Comparison of ENCODE assay signal across 14 cellular contexts in genomic region chr9:126366366-126367011, GRCh38. TPM values are rescaled to one million over a fixed set of nuclear protein-coding genes. Genes with fewer than 3 reads are reported as not detected.
DNase-seq lines count a peak whose midpoint lies in the region; ATAC-seq and TF ChIP-seq lines count a peak whose summit lies in the region.
"Had no signal": no experiment of that assay in that cellular context is flagged by ENCODE, and none has a peak within 500 bp of the region (broad histone marks: within the 10 kb centered on the region; RNA-seq: fewer than 3 reads in every experiment).

No MANE protein-coding gene starts in this region.

- H3K9me3 Mint-ChIP-seq in activated naive CD8-positive, alpha-beta T cell treated with anti-CD3 and anti-CD28 coated beads for 36 hours = peaks cover 6% of the 10 kb centered on the region
- H3K9me3 Mint-ChIP-seq in activated naive CD8-positive, alpha-beta T cell treated with anti-CD3 and anti-CD28 coated beads, Interleukin-2, amount 50 U/mL, for 24 hours = peaks cover 14% of the 10 kb centered on the region
- no peaks in the 10 kb centered on the region for H3K9me3 Mint-ChIP-seq in type B pancreatic cell
- H3K9me3 Mint-ChIP-seq in HFFc6 = peaks cover 20% of the 10 kb centered on the region

- WGBS in esophagus squamous epithelium, 2 donors = 39 to 68% methylated on average over 13 of the region's 13 CpGs

- peak in 1 of 4 donors; percentile 23 for TF ChIP-seq POLR2A in esophagus squamous epithelium (IDR thresholded peaks at IDR 0.05)

- no peak for DNase-seq in activated naive CD8-positive, alpha-beta T cell treated with anti-CD3 and anti-CD28 coated beads for 36 hours
- no peak for DNase-seq in activated naive CD8-positive, alpha-beta T cell treated with anti-CD3 and anti-CD28 coated beads, Interleukin-2, amount 50 U/mL, for 24 hours
- DNase-seq in esophagus squamous epithelium (lab: John Stamatoyannopoulos, UW) (no peak), mucosa of descending colon (peak in 2 of 3 donors; percentile 65 to 68), type B pancreatic cell (ENCODE audit: extremely low spot score, unreplicated experiment) (no peak), HFFc6 (no peak), WERI-Rb-1 (no peak)
- DNase-seq: ACHN; activated naive CD4-positive, alpha-beta T cell treated with anti-CD3 and anti-CD28 coated beads, Interleukin-2, amount 50 U/mL, for 16 hours; DMS153; foreskin melanocyte; NCI-H526; SHP77 treated with DMSO at 0.1 percent for 48 hours had no signal

- H3K4me1 Mint-ChIP-seq in activated naive CD8-positive, alpha-beta T cell treated with anti-CD3 and anti-CD28 coated beads for 36 hours = peaks cover 6% of the 10 kb centered on the region
- H3K4me1 Mint-ChIP-seq in activated naive CD8-positive, alpha-beta T cell treated with anti-CD3 and anti-CD28 coated beads, Interleukin-2, amount 50 U/mL, for 24 hours = no peaks in the 10 kb centered on the region
- H3K4me1 Mint-ChIP-seq in type B pancreatic cell (ENCODE audit: unreplicated experiment) (peaks cover 27% of the 10 kb centered on the region), HFFc6 (ENCODE audit: low read depth) (peaks cover 12% of the 10 kb centered on the region)

- H3K27ac ChIP-seq in esophagus squamous epithelium = peak overlapping the region in 3 of 4 donors; percentile 60 to 85 (median 73)
- H3K27ac ChIP-seq in WERI-Rb-1 = no peak overlapping the region

- ATAC-seq in activated naive CD8-positive, alpha-beta T cell treated with anti-CD3 and anti-CD28 coated beads, Interleukin-2, amount 50 U/mL, for 24 hours = no peak
- ATAC-seq in mucosa of descending colon (peak; percentile 32), GM21390 (IDR thresholded peaks at IDR 0.05; ENCODE audit: unreplicated experiment) (no peak)

- H3K27me3 ChIP-seq in esophagus squamous epithelium (no peaks in the 10 kb centered on the region), WERI-Rb-1 (ENCODE audit: insufficient read depth, low read depth, severe bottlenecking) (no peaks in the 10 kb centered on the region)

- H3K4me3 ChIP-seq in esophagus squamous epithelium (peak overlapping the region in 1 of 4 donors; percentile 13), mucosa of descending colon (no peak overlapping the region), WERI-Rb-1 (ENCODE audit: low read depth, low read length) (no peak overlapping the region)

- no peak for TF ChIP-seq CTCF in esophagus squamous epithelium (IDR thresholded peaks at IDR 0.05)
- no peak for TF ChIP-seq CTCF in mucosa of descending colon (IDR thresholded peaks at IDR 0.05)
- TF ChIP-seq CTCF in type B pancreatic cell (conservative IDR thresholded peaks at IDR 0.05) = no peak
- no peak for TF ChIP-seq CTCF in HFFc6 (IDR thresholded peaks at IDR 0.05)
- TF ChIP-seq CTCF in WERI-Rb-1 (IDR thresholded peaks at IDR 0.05; ENCODE audit: low read depth, low read length) = no peak

- H3K4me3 Mint-ChIP-seq in activated naive CD8-positive, alpha-beta T cell treated with anti-CD3 and anti-CD28 coated beads for 36 hours = no peak overlapping the region
- no peak overlapping the region for H3K4me3 Mint-ChIP-seq in activated naive CD8-positive, alpha-beta T cell treated with anti-CD3 and anti-CD28 coated beads, Interleukin-2, amount 50 U/mL, for 24 hours
- H3K4me3 Mint-ChIP-seq in type B pancreatic cell = no peak overlapping the region
- no peak overlapping the region for H3K4me3 Mint-ChIP-seq in HFFc6

- no peaks in the 10 kb centered on the region for H3K27me3 Mint-ChIP-seq in activated naive CD8-positive, alpha-beta T cell treated with anti-CD3 and anti-CD28 coated beads for 36 hours
- H3K27me3 Mint-ChIP-seq in activated naive CD8-positive, alpha-beta T cell treated with anti-CD3 and anti-CD28 coated beads, Interleukin-2, amount 50 U/mL, for 24 hours = no peaks in the 10 kb centered on the region
- no peaks in the 10 kb centered on the region for H3K27me3 Mint-ChIP-seq in type B pancreatic cell
- peaks cover 4% of the 10 kb centered on the region for H3K27me3 Mint-ChIP-seq in HFFc6 (ENCODE audit: insufficient read depth)

- H3K9me3 ChIP-seq in esophagus squamous epithelium (peaks cover 0 to 14% (median 12%) of the 10 kb centered on the region in 3 donors), mucosa of descending colon (peaks cover 11% of the 10 kb centered on the region), WERI-Rb-1 (ENCODE audit: severe bottlenecking) (peaks cover 4% of the 10 kb centered on the region)

- H3K27ac Mint-ChIP-seq in activated naive CD8-positive, alpha-beta T cell treated with anti-CD3 and anti-CD28 coated beads for 36 hours = peak overlapping the region; percentile 47
- no peak overlapping the region for H3K27ac Mint-ChIP-seq in activated naive CD8-positive, alpha-beta T cell treated with anti-CD3 and anti-CD28 coated beads, Interleukin-2, amount 50 U/mL, for 24 hours
- peak overlapping the region; percentile 11 for H3K27ac Mint-ChIP-seq in type B pancreatic cell
- no peak overlapping the region for H3K27ac Mint-ChIP-seq in HFFc6

- H3K4me1 ChIP-seq in esophagus squamous epithelium (peaks cover 24 to 51% (median 26%) of the 10 kb centered on the region in 3 donors), mucosa of descending colon (ENCODE audit: low read depth) (peaks cover 39% of the 10 kb centered on the region)

- H3K36me3 ChIP-seq in esophagus squamous epithelium = peaks cover 0 to 5% (median 0%) of the 10 kb centered on the region in 3 donors
- no peaks in the 10 kb centered on the region for H3K36me3 ChIP-seq in mucosa of descending colon (ENCODE audit: low read depth)
- peaks cover 15% of the 10 kb centered on the region for H3K36me3 ChIP-seq in WERI-Rb-1

- H3K36me3 Mint-ChIP-seq in activated naive CD8-positive, alpha-beta T cell treated with anti-CD3 and anti-CD28 coated beads for 36 hours = peaks cover 24% of the 10 kb centered on the region
- H3K36me3 Mint-ChIP-seq in activated naive CD8-positive, alpha-beta T cell treated with anti-CD3 and anti-CD28 coated beads, Interleukin-2, amount 50 U/mL, for 24 hours (ENCODE audit: low read depth) = peaks cover 17% of the 10 kb centered on the region
- H3K36me3 Mint-ChIP-seq in type B pancreatic cell = peaks cover 24% of the 10 kb centered on the region
- H3K36me3 Mint-ChIP-seq in HFFc6 (ENCODE audit: low read depth) = peaks cover 24% of the 10 kb centered on the region

- intact Hi-C loops in esophagus squamous epithelium (cut with DNase I) (no loop called here), mucosa of descending colon (cut with DNase I, micrococcal nuclease) (no loop called here)

RNA-seq across cellular contexts. Expression of gene MVB12B, which starts 39.9 kb away (rescaled TPM):
- 1 to 10 TPM; 7.9 to 9.5 TPM for total RNA-seq in activated naive CD8-positive, alpha-beta T cell treated with anti-CD3 and anti-CD28 coated beads for 36 hours
- total RNA-seq in esophagus squamous epithelium (10 to 100 TPM in 1 of 4 donors, 1 to 10 TPM in 3; 3.2 to 13.2 (median 5.3) TPM), mucosa of descending colon (10 to 100 TPM; 16.8 to 26.4 (median 21.6) TPM), type B pancreatic cell (ENCODE audit: low replicate concordance) (11.4 and 26.1 TPM in 2 replicates)
- 1 to 10 TPM; 4.4 to 8.3 (median 6.7) TPM for total RNA-seq in HFFc6 (2021; fragmentation: NEBNext Ultra II Directional; extraction: Animal tissue kit (Norgen Biotek cat#: 25700))

Comparison
In these comparisons a context has a peak if more than half of its experiments do, and no peak if none do; other contexts are left out.
1. H3K27ac Mint-ChIP-seq: peak in activated naive CD8-positive, alpha-beta T cell treated with anti-CD3 and anti-CD28 coated beads for 36 hours (single experiment) and type B pancreatic cell (single experiment); none in activated naive CD8-positive, alpha-beta T cell treated with anti-CD3 and anti-CD28 coated beads, Interleukin-2, amount 50 U/mL, for 24 hours (single experiment) and HFFc6 (single experiment).
2. DNase-seq: peak in mucosa of descending colon (2 of 3); none in activated naive CD8-positive, alpha-beta T cell treated with anti-CD3 and anti-CD28 coated beads for 36 hours (single experiment), activated naive CD8-positive, alpha-beta T cell treated with anti-CD3 and anti-CD28 coated beads, Interleukin-2, amount 50 U/mL, for 24 hours (single experiment), esophagus squamous epithelium (single experiment), type B pancreatic cell (single experiment), HFFc6 (single experiment) and WERI-Rb-1 (single experiment).